ENCODE assay signal across 26 cellular contexts in the genomic region with DNA sequence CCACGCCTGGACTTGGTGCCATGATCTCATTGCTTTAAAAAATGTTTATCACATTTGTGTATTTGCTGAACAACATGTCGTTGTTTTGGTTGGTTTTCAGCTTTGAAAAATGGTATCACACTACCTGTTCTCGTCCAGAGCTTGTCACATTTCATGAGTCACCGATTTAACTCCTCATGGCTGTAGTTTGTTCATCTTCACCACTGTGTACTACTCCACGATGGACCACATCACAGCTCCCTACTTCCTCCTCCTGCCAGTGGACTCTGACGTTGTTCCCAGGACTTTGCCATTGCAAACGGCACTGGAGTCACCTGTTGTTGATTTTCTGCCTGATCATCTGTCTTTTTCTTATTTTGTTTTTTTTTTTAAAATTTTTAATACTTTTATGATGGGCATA.
"Had no signal": no experiment of that assay in that cellular context is flagged by ENCODE, and none has a peak within 500 bp of the region (broad histone marks: within the 10 kb centered on the region; RNA-seq: fewer than 3 reads in every experiment).

No MANE protein-coding gene starts in this region.

- H3K36me3 ChIP-seq: neural progenitor cell, pancreas, spleen, suprapubic skin, tibial artery, transverse colon, upper lobe of right lung, uterus had no signal

- H3K4me1 ChIP-seq: psoas muscle, tibial artery, transverse colon had no signal

- H3K9ac ChIP-seq: neural progenitor cell had no signal

- H3K27me3 ChIP-seq: neural progenitor cell, pancreas, suprapubic skin, testis, transverse colon, upper lobe of right lung, uterus had no signal

- DNase-seq: naive thymus-derived CD4-positive, alpha-beta T cell; occipital lobe; pancreas; psoas muscle; right cardiac atrium; spleen; stimulated activated CD4-positive, alpha-beta T cell treated with anti-CD3 and anti-CD28 coated beads, Interleukin-12 subunit alpha, Interleukin-12 subunit beta, amount 100 ng/mL, for 4 hours; stimulated activated CD4-positive, alpha-beta T cell treated with anti-CD3 and anti-CD28 coated beads, Interleukin-1b, Interleukin-23, amount 100 ng/mL, for 48 hours; stimulated activated CD4-positive, alpha-beta T cell treated with anti-CD3 and anti-CD28 coated beads, Interleukin-4, amount 100 ng/mL, for 1 hour; stimulated activated CD4-positive, alpha-beta T cell treated with anti-CD3 and anti-CD28 coated beads, Interleukin-4, amount 100 ng/mL, for 4 hours; stimulated activated CD8-positive, alpha-beta memory T cell treated with anti-CD3 and anti-CD28 coated beads, Interleukin-4, amount 100 ng/mL, for 48 hours; stimulated activated naive CD4-positive, alpha-beta T cell; stimulated activated naive CD8-positive, alpha-beta T cell treated with anti-CD3 and anti-CD28 coated beads, Interleukin-15, amount 100 ng/mL, for 72 hours; stimulated activated naive CD8-positive, alpha-beta T cell treated with anti-CD3 and anti-CD28 coated beads, Interleukin-15, Interleukin-2, amounts not matched to agents 100 U/mL and 50 U/mL, for 24 hours; substantia nigra; testis; tibial artery; transverse colon; upper lobe of right lung; uterus had no signal

- H2AFZ ChIP-seq: neural progenitor cell had no signal

- H3K4me2 ChIP-seq: neural progenitor cell, smooth muscle cell had no signal

- H3K4me3 ChIP-seq: neural progenitor cell, pancreas, psoas muscle, skin epidermis, smooth muscle cell, spleen, suprapubic skin, testis, tibial artery, transverse colon, upper lobe of right lung, uterus had no signal

- FAIRE-seq: pancreas had no signal

- ATAC-seq: naive thymus-derived CD4-positive, alpha-beta T cell; pancreas; right cardiac atrium; sciatic nerve; stimulated activated memory B cell treated with anti-CD40 and anti-IgM and Interleukin-4, amounts not matched to agents 10 μg/mL and 1 μg/mL and 100 μg/mL, for 72 hours; stimulated activated naive CD8-positive, alpha-beta T cell treated with anti-CD3 and anti-CD28 coated beads, Interleukin-15, amount 100 ng/mL, for 72 hours; stimulated activated naive CD8-positive, alpha-beta T cell treated with anti-CD3 and anti-CD28 coated beads, Interleukin-15, Interleukin-2, amounts not matched to agents 100 U/mL and 50 U/mL, for 24 hours; upper lobe of right lung had no signal

- H3K27ac ChIP-seq: neural progenitor cell, pancreas, psoas muscle, skin epidermis, spleen, suprapubic skin, testis, tibial artery, transverse colon, upper lobe of right lung, uterus had no signal

- H3K9me3 ChIP-seq: pancreas, psoas muscle, spleen, suprapubic skin, testis, tibial artery, transverse colon, upper lobe of right lung, uterus had no signal
